Comparison of ENCODE assay signal across 36 cellular contexts in the genomic region with DNA sequence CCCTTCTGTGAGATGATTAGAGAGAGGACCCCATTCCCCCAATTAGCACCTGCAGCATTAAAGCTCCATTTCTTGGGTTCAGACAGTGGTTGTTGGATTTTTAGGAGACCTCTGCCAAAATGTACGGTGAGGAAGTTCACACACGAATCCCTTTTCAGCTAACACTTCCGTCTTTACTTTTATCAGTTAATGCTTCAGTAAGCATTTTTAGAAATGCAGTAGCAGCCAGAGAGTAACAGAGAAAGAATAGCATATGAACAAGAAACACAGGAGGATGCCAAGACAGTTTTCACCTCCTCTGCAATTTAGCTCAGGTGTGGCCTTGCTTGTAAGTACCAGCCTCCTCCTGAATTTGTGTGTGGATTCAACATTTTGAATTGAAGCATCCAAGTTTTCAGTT.
"Had no signal": no experiment of that assay in that cellular context is flagged by ENCODE, and none has a peak within 500 bp of the region (broad histone marks: within the 10 kb centered on the region; RNA-seq: fewer than 3 reads in every experiment).

No MANE protein-coding gene starts in this region.

- DNase-seq: Karpas-422, Kasumi-1, MM.1S, MV-4-11, NCI-H1048, NCI-H1092, NCI-H1092 treated with DMSO at 0.1 percent for 48 hours, NCI-H1105, NCI-H1105 treated with DMSO at 0.1 percent for 48 hours, NCI-H1417, NCI-H1417 treated with DMSO at 0.1 percent for 48 hours, NCI-H1436, NCI-H1436 treated with DMSO at 0.1 percent for 48 hours, NCI-H146, NCI-H1694, NCI-H1694 treated with DMSO at 0.1 percent for 48 hours, NCI-H187, NCI-H187 treated with DMSO at 0.1 percent for 48 hours, NCI-H1930, NCI-H2029, NCI-H2029 treated with DMSO at 0.1 percent for 48 hours, NCI-H2081, NCI-H2081 treated with DMSO at 0.1 percent for 48 hours, NCI-H2107, NCI-H2171, NCI-H2171 treated with DMSO at 0.1 percent for 48 hours, NCI-H2227 treated with DMSO at 0.1 percent for 48 hours, NCI-H226, NCI-H345, NCI-H446, NCI-H446 treated with DMSO at 0.1 percent for 48 hours, NCI-H510A, NCI-H510A treated with DMSO at 0.1 percent for 48 hours, NCI-H524, NCI-H524 treated with DMSO at 0.1 percent for 48 hours, NCI-H526 had no signal
